ENCODE assay signal across 12 cellular contexts in the genomic region with DNA sequence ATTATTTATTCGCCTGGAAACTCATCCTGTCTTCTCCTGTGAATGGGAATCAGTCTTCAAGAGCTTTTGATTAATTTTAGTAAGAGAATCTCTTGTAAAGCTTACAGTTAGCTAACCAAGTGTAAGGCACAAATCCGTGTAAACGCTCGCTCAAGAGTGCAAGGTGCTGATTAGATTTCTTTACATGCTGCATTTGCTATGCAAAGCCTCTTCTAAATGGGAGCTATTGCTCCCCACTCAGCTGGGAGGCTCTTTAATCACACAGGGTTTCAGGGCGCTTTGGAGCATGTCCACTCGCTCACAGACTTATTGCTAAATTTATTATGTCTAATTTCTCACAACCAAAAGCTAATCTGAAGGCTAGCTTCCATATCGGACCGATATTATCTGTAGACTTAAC.
DNase-seq lines count a peak whose midpoint lies in the region.
"Had no signal": no experiment of that assay in that cellular context is flagged by ENCODE, and none has a peak within 500 bp of the region (broad histone marks: within the 10 kb centered on the region; RNA-seq: fewer than 3 reads in every experiment).

No MANE protein-coding gene starts in this region.

- H3K9me3 ChIP-seq in SK-N-MC (ENCODE audit: low read depth, low read length) = no peaks in the 10 kb centered on the region

- H3K27ac ChIP-seq in SK-N-MC = peak overlapping the region; percentile 86

- H3K4me3 ChIP-seq in GM08714 (ENCODE audit: low read length) = peak overlapping the region; percentile 41; the same call in 1 of the 2 replicates
- H3K4me3 ChIP-seq in SK-N-MC = peak overlapping the region; percentile 95

- DNase-seq in SK-N-MC (ENCODE audit: low read depth, low spot score) (no peak), glomerular visceral epithelial cell (ENCODE audit: extremely low spot score) (peak; percentile 6), retina (peak; percentile 52), RPMI8226 (no peak), NCI-H1930 (lab: John Stamatoyannopoulos, UW) (no peak), NCI-H187 treated with DMSO at 0.1 percent for 48 hours (lab: John Stamatoyannopoulos, UW) (no peak), HK-2 (ENCODE audit: unreplicated experiment) (no peak)
- DNase-seq: DND-41; foreskin melanocyte; NCI-H1417 treated with DMSO at 0.1 percent for 48 hours; stimulated activated naive CD4-positive, alpha-beta T cell had no signal

- H3K9ac ChIP-seq in SK-N-MC (ENCODE audit: insufficient read length) = peak overlapping the region; percentile 90

- H3K36me3 ChIP-seq in SK-N-MC (ENCODE audit: insufficient read depth, low read length) = peaks cover 28% of the 10 kb centered on the region

Comparison
In these comparisons a context has a peak if more than half of its experiments do, and no peak if none do; other contexts are left out.
1. DNase-seq: peak in glomerular visceral epithelial cell (single experiment) and retina (single experiment); none in SK-N-MC (single experiment), RPMI8226 (single experiment), NCI-H1930 (0 of 2), NCI-H187 treated with DMSO at 0.1 percent for 48 hours (single experiment) and HK-2 (single experiment).